In the genomic region with DNA sequence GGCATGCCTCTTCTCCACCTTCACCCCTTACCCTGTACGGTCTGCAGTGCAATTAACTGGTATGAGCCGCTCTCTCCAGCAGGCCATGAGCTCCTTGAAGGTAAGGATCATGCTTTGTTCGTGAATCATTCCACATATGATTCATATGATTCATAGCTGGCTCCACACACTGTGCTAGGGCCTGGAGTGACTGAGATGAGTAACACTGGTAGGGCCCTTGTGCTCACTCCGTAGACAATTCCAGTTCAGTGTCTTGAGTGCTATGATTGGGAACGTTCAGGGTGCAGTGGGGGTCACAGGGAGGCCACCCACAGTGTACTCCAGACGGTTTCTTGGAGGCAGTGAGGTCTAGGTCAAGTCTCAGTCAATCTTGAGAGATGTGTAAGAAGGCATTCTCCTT, we compare ENCODE assay signal across 12 cellular contexts.
DNase-seq lines count a peak whose midpoint lies in the region; ATAC-seq and TF ChIP-seq lines count a peak whose summit lies in the region.
"Had no signal": no experiment of that assay in that cellular context is flagged by ENCODE, and none has a peak within 500 bp of the region (broad histone marks: within the 10 kb centered on the region; RNA-seq: fewer than 3 reads in every experiment).

No MANE protein-coding gene starts in this region.

- no peak overlapping the region for H2AFZ ChIP-seq in fibroblast of lung (ENCODE audit: low read length)
- H2AFZ ChIP-seq: PC-9 had no signal

- H3K27ac ChIP-seq in fibroblast of lung (ENCODE audit: insufficient read depth, low read length) (no peak overlapping the region), tibial artery (no peak overlapping the region)
- H3K27ac ChIP-seq: PC-9, testis, WERI-Rb-1 had no signal

- no peaks in the 10 kb centered on the region for H4K20me1 ChIP-seq in fibroblast of lung (ENCODE audit: control insufficient read depth, extremely low read depth, insufficient read depth, low read length)

- TF ChIP-seq CTCF in fibroblast of lung (conservative IDR thresholded peaks at IDR 0.05 in 1 of 2, IDR thresholded peaks at IDR 0.05 in 1 of 2; ENCODE audit: low read depth in 1 of 2, low read length in 2 of 2) (no peak), retinal pigment epithelial cell (conservative IDR thresholded peaks at IDR 0.05; ENCODE audit: low read depth, low read length) (no peak), tibial artery (IDR thresholded peaks at IDR 0.05) (no peak)

- H3K4me2 ChIP-seq in fibroblast of lung (ENCODE audit: extremely low read depth, insufficient read depth, low read length): no peak overlapping the region
- H3K4me2 ChIP-seq: PC-9 had no signal

- H3K27me3 ChIP-seq in fibroblast of lung (ENCODE audit: control insufficient read depth, insufficient read depth, low read length) (no peaks in the 10 kb centered on the region), tibial artery (peaks cover 0 to 47% of the 10 kb centered on the region in 2 donors)
- H3K27me3 ChIP-seq: testis had no signal

- ATAC-seq in GM19467 (IDR thresholded peaks at IDR 0.05; ENCODE audit: unreplicated experiment) (no peak), GM21723 (IDR thresholded peaks at IDR 0.05; ENCODE audit: unreplicated experiment) (no peak)

- H3K9me3 ChIP-seq in fibroblast of lung (ENCODE audit: control insufficient read depth, insufficient read depth, low read depth, low read length): no peaks in the 10 kb centered on the region
- no peaks in the 10 kb centered on the region for H3K9me3 ChIP-seq in tibial artery
- H3K9me3 ChIP-seq: testis had no signal

- H3K9ac ChIP-seq in fibroblast of lung (ENCODE audit: insufficient read depth, low read length): no peak overlapping the region

- intact Hi-C loops in tibial artery (cut with DNase I; ENCODE audit: low total_unique reads): no loop called here

- H3K4me3 ChIP-seq in fibroblast of lung (replicated peaks in 1 of 4; ENCODE audit: control extremely low read depth in 1 of 4, insufficient read depth in 1 of 4, low read depth in 3 of 4, low read length in 4 of 4) (no peak overlapping the region), retinal pigment epithelial cell (ENCODE audit: low read length) (no peak overlapping the region), tibial artery (no peak overlapping the region)
- H3K4me3 ChIP-seq: PC-9, testis had no signal

- peak; percentile 34 for DNase-seq in GM04504 (ENCODE audit: low read depth)
- DNase-seq in RPMI7951 (ENCODE audit: low read depth): peak; percentile 70
- DNase-seq in fibroblast of lung (ENCODE audit: low read depth in 2 of 2): peak; percentile 22 to 90
- peak; percentile 87 for DNase-seq in retinal pigment epithelial cell (ENCODE audit: low read depth)
- no peak for DNase-seq in NCI-H2196 treated with DMSO at 0.1 percent for 48 hours (lab: John Stamatoyannopoulos, UW; ENCODE audit: unreplicated experiment)
- DNase-seq in tibial artery: no peak
- DNase-seq: NCI-H1930, testis, WERI-Rb-1 had no signal

- H3K36me3 ChIP-seq in fibroblast of lung (ENCODE audit: control insufficient read depth, insufficient read depth, low read length) (no peaks in the 10 kb centered on the region), tibial artery (no peaks in the 10 kb centered on the region)
- H3K36me3 ChIP-seq: WERI-Rb-1 had no signal

- H3K4me1 ChIP-seq in fibroblast of lung (ENCODE audit: control insufficient read depth, extremely low read depth, insufficient read depth, low read length): peaks cover 2% of the 10 kb centered on the region
- no peaks in the 10 kb centered on the region for H3K4me1 ChIP-seq in tibial artery

- no peaks in the 10 kb centered on the region for H3K79me2 ChIP-seq in fibroblast of lung (ENCODE audit: control insufficient read depth, insufficient read depth, low read length)

Comparison
In these comparisons a context has a peak if more than half of its experiments do, and no peak if none do; other contexts are left out.
1. DNase-seq: peak in GM04504 (single experiment), RPMI7951 (single experiment), fibroblast of lung (2 of 2) and retinal pigment epithelial cell (single experiment); none in NCI-H2196 treated with DMSO at 0.1 percent for 48 hours (single experiment) and tibial artery (0 of 2).